15 cellular contexts compared by ENCODE assay signal in genomic region chr5:57577432-57578175, GRCh38.
"Had no signal": no experiment of that assay in that cellular context is flagged by ENCODE, and none has a peak within 500 bp of the region (broad histone marks: within the 10 kb centered on the region; RNA-seq: fewer than 3 reads in every experiment).

No MANE protein-coding gene starts in this region.

- H3K27ac ChIP-seq: left lung, sigmoid colon, testis had no signal

- H3K36me3 Mint-ChIP-seq: activated naive CD4-positive, alpha-beta T cell treated with anti-CD3 and anti-CD28 coated beads, Interleukin-2, amount 50 U/mL, for 24 hours had no signal

- H3K4me3 Mint-ChIP-seq: activated naive CD4-positive, alpha-beta T cell treated with anti-CD3 and anti-CD28 coated beads, Interleukin-2, amount 50 U/mL, for 24 hours; central memory CD8-positive, alpha-beta T cell; nephron progenitor cell; stimulated activated naive CD8-positive, alpha-beta T cell treated with anti-CD3 and anti-CD28 coated beads, Interleukin-15, amount 100 ng/mL, for 72 hours had no signal

- DNase-seq: activated effector memory CD4-positive, alpha-beta T cell treated with Interleukin-2 at 50 U/mL for 16 hours; activated T-cell treated with anti-CD3 and anti-CD28 coated beads, Interleukin-2, amount 50 U/mL, for 1 hour; cortex of kidney; effector memory CD4-positive, alpha-beta T cell; left lung; nephron progenitor cell; sigmoid colon; stimulated activated CD4-positive, alpha-beta T cell treated with anti-CD3 and anti-CD28 coated beads, Interleukin-12 subunit alpha, Interleukin-12 subunit beta, amount 100 ng/mL, for 4 hours; stimulated activated CD4-positive, alpha-beta T cell treated with anti-CD3 and anti-CD28 coated beads, Interleukin-2, amount 100 ng/mL, for 48 hours; stimulated activated naive CD8-positive, alpha-beta T cell treated with anti-CD3 and anti-CD28 coated beads, Interleukin-15, amount 100 ng/mL, for 72 hours; testis had no signal

- H3K27me3 Mint-ChIP-seq: central memory CD8-positive, alpha-beta T cell had no signal

- H3K36me3 ChIP-seq: left lung, sigmoid colon had no signal

- H3K27me3 ChIP-seq: left lung, sigmoid colon, testis had no signal

- H3K9me3 Mint-ChIP-seq: activated naive CD4-positive, alpha-beta T cell treated with anti-CD3 and anti-CD28 coated beads, Interleukin-2, amount 50 U/mL, for 24 hours; central memory CD8-positive, alpha-beta T cell; stimulated activated naive CD8-positive, alpha-beta T cell treated with anti-CD3 and anti-CD28 coated beads, Interleukin-15, amount 100 ng/mL, for 72 hours had no signal

- H3K4me3 ChIP-seq: left lung, sigmoid colon, testis had no signal

- ATAC-seq: activated CD4-positive, CD25-positive, alpha-beta regulatory T cell treated with anti-CD3 and anti-CD28 coated beads, Interleukin-2, amount 50 U/mL, for 24 hours; left lung; stimulated activated naive CD8-positive, alpha-beta T cell treated with anti-CD3 and anti-CD28 coated beads, Interleukin-15, amount 100 ng/mL, for 72 hours had no signal

- H3K27ac Mint-ChIP-seq: activated naive CD4-positive, alpha-beta T cell treated with anti-CD3 and anti-CD28 coated beads, Interleukin-2, amount 50 U/mL, for 24 hours; nephron progenitor cell; stimulated activated naive CD8-positive, alpha-beta T cell treated with anti-CD3 and anti-CD28 coated beads, Interleukin-15, amount 100 ng/mL, for 72 hours had no signal

- H3K4me1 Mint-ChIP-seq: activated naive CD4-positive, alpha-beta T cell treated with anti-CD3 and anti-CD28 coated beads, Interleukin-2, amount 50 U/mL, for 24 hours; central memory CD8-positive, alpha-beta T cell; nephron progenitor cell; stimulated activated naive CD8-positive, alpha-beta T cell treated with anti-CD3 and anti-CD28 coated beads, Interleukin-15, amount 100 ng/mL, for 72 hours had no signal

- FAIRE-seq: keratinocyte had no signal

- H3K4me1 ChIP-seq: left lung, sigmoid colon had no signal
